8 cellular contexts compared by ENCODE assay signal in the genomic region with DNA sequence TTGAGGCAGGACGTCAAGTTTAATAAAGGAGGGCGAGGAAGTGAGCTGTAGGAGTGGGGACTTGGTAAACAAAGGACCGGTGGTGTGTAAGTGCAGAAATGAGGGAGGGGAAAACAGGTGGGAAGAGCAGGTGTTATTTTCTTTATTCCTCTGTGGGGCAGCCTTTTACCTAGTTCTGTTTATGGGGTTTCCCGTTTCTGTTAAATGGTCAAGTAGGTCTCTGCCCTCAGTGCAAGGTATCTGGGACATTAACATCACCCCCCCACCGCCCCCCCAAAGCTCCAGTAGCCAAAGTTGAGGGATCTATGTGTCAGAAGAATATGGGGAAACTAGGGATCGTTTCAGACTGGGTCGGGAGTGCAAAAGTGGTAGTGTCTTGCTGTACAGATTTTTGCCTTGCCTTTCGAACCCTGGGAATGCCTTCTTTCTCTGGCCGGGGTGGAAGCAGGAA. TPM values are rescaled to one million over a fixed set of nuclear protein-coding genes. Genes with fewer than 3 reads are reported as not detected.
DNase-seq lines count a peak whose midpoint lies in the region; FAIRE-seq and TF ChIP-seq lines count a peak whose summit lies in the region.

No MANE protein-coding gene starts in this region.

- POLR2A ChIA-PET in HEK293 (lab: Yijun Ruan, JAX) = interaction anchor here (1.2 to 1.3 kb wide), 2 partner anchors 40 to 98 kb away, joined by 3 read pairs; no protein-coding TSS in a partner anchor

- H3K9me3 Mint-ChIP-seq in activated T-helper 2 cell treated with anti-CD3 and anti-CD28 coated beads, Interferon-gamma antibody, Interleukin-2, Interleukin-4, amounts not matched to agents 10 μg/mL and 5 μg/mL and 100 μg/mL, durations not matched to agents 14 hours and 24 hours and 36 hours = peaks cover 7% of the 10 kb centered on the region

- DNase-seq in activated T-helper 2 cell treated with anti-CD3 and anti-CD28 coated beads, Interferon-gamma antibody, Interleukin-2, Interleukin-4, amounts not matched to agents 10 μg/mL and 5 μg/mL and 100 μg/mL, durations not matched to agents 14 hours and 24 hours and 36 hours (ENCODE audit: low spot score) = no peak
- no peak for DNase-seq in kidney
- no peak for DNase-seq in tibial nerve (ENCODE audit: low spot score in 2 of 2)
- no peak for DNase-seq in stimulated activated CD8-positive, alpha-beta memory T cell treated with anti-CD3 and anti-CD28 coated beads, Interleukin-4, amount 100 ng/mL, for 48 hours
- no peak for DNase-seq in NOMO-1 treated with dmso at 0.1 percent for 144 hours (lab: John Stamatoyannopoulos, UW; ENCODE audit: unreplicated experiment)
- no peak for DNase-seq in NK-92 (lab: John Stamatoyannopoulos, UW; ENCODE audit: unreplicated experiment)

- no peak for TF ChIP-seq EP300 in tibial nerve (IDR thresholded peaks at IDR 0.05)

- H3K9me3 ChIP-seq in BLaER1 = no peaks in the 10 kb centered on the region
- no peaks in the 10 kb centered on the region for H3K9me3 ChIP-seq in HEK293 (ENCODE audit: control insufficient read depth, insufficient read depth, low read depth, low read length)
- H3K9me3 ChIP-seq in kidney (ENCODE audit: control insufficient read depth in 1 of 2, low read length in 2 of 2) = no peaks in the 10 kb centered on the region
- H3K9me3 ChIP-seq in tibial nerve = no peaks in the 10 kb centered on the region

- H3K36me3 ChIP-seq in BLaER1 = no peaks in the 10 kb centered on the region
- no peaks in the 10 kb centered on the region for H3K36me3 ChIP-seq in HEK293 (ENCODE audit: control insufficient read depth in 2 of 2, insufficient read depth in 1 of 2, low read length in 2 of 2)
- H3K36me3 ChIP-seq in kidney (ENCODE audit: control insufficient read depth in 1 of 2, insufficient read depth in 2 of 2, low read length in 2 of 2) = no peaks in the 10 kb centered on the region
- no peaks in the 10 kb centered on the region for H3K36me3 ChIP-seq in tibial nerve

- H3K4me2 ChIP-seq in BLaER1 = peak overlapping the region; percentile 84

- H3K4me3 ChIP-seq in BLaER1 = peak overlapping the region; percentile 71
- peak overlapping the region; percentile 42 for H3K4me3 ChIP-seq in HEK293 (ENCODE audit: low read depth, low read length)
- H3K4me3 ChIP-seq in kidney (ENCODE audit: low read length in 2 of 2) = peak overlapping the region; percentile 65 to 79
- peak overlapping the region; percentile 39 to 67 (median 60) for H3K4me3 ChIP-seq in tibial nerve

- CTCF ChIA-PET in HEK293 (lab: Yijun Ruan, JAX) = interaction anchor here (1.1 to 1.2 kb wide), 2 partner anchors 21 to 160 kb away, joined by 3 read pairs; no protein-coding TSS in a partner anchor

- 2 to 3% methylated on average over 9 of the region's 9 CpGs for WGBS in tibial nerve, 2 donors

- H4K20me1 ChIP-seq in BLaER1 = peaks cover 46% of the 10 kb centered on the region

- no peak for FAIRE-seq in kidney (lab: Jason Lieb, UNC)

- H3K4me3 Mint-ChIP-seq in activated T-helper 2 cell treated with anti-CD3 and anti-CD28 coated beads, Interferon-gamma antibody, Interleukin-2, Interleukin-4, amounts not matched to agents 10 μg/mL and 5 μg/mL and 100 μg/mL, durations not matched to agents 14 hours and 24 hours and 36 hours (ENCODE audit: low read depth) = peak overlapping the region; percentile 88

- peak overlapping the region; percentile 87 for H3K27ac Mint-ChIP-seq in activated T-helper 2 cell treated with anti-CD3 and anti-CD28 coated beads, Interferon-gamma antibody, Interleukin-2, Interleukin-4, amounts not matched to agents 10 μg/mL and 5 μg/mL and 100 μg/mL, durations not matched to agents 14 hours and 24 hours and 36 hours

- intact Hi-C loops in activated T-helper 2 cell treated with anti-CD3 and anti-CD28 coated beads, Interferon-gamma antibody, Interleukin-2, Interleukin-4, amounts not matched to agents 10 μg/mL and 5 μg/mL and 100 μg/mL, durations not matched to agents 14 hours and 24 hours and 36 hours (cut with micrococcal nuclease) = loop anchor here (2.0 to 5.0 kb wide), 3 partner anchors 36 to 430 kb away; partner anchors contain the start of genes CHP1 and EXD1
- intact Hi-C loops in kidney (cut with DNase I) = no loop called here

- H3K4me1 ChIP-seq in BLaER1 (peaks cover 33% of the 10 kb centered on the region), HEK293 (ENCODE audit: control insufficient read depth, insufficient read depth, low read length) (peaks cover 8% of the 10 kb centered on the region), kidney (ENCODE audit: control insufficient read depth in 1 of 2, insufficient read depth in 1 of 2, low read depth in 1 of 2, low read length in 2 of 2) (peaks cover 4 to 14% of the 10 kb centered on the region in 2 donors), tibial nerve (peaks cover 0 to 37% (median 18%) of the 10 kb centered on the region in 4 donors)

- H3K4me1 Mint-ChIP-seq in activated T-helper 2 cell treated with anti-CD3 and anti-CD28 coated beads, Interferon-gamma antibody, Interleukin-2, Interleukin-4, amounts not matched to agents 10 μg/mL and 5 μg/mL and 100 μg/mL, durations not matched to agents 14 hours and 24 hours and 36 hours (ENCODE audit: low read depth) = peaks cover 32% of the 10 kb centered on the region

- TF ChIP-seq CTCF in HEK293 (tag by site-specific recombination; IDR thresholded peaks at IDR 0.05) (no peak), kidney (IDR thresholded peaks at IDR 0.05; ENCODE audit: borderline replicate concordance, extremely low read depth, insufficient read depth) (no peak), tibial nerve (IDR thresholded peaks at IDR 0.05) (no peak)

- H3K27ac ChIP-seq in BLaER1 (peak overlapping the region; percentile 85), HEK293 (ENCODE audit: extremely low read depth, low read depth, low read length) (peak overlapping the region; percentile 51), kidney (ENCODE audit: low read depth in 2 of 2, low read length in 2 of 2) (peak overlapping the region in 1 of 2 donors; percentile 71), tibial nerve (peak overlapping the region; percentile 6 to 89 (median 86))

- peaks cover 14% of the 10 kb centered on the region for H3K36me3 Mint-ChIP-seq in activated T-helper 2 cell treated with anti-CD3 and anti-CD28 coated beads, Interferon-gamma antibody, Interleukin-2, Interleukin-4, amounts not matched to agents 10 μg/mL and 5 μg/mL and 100 μg/mL, durations not matched to agents 14 hours and 24 hours and 36 hours (ENCODE audit: low read depth)

- no peak for TF ChIP-seq POLR2A in tibial nerve (IDR thresholded peaks at IDR 0.05)

- H3K27me3 Mint-ChIP-seq in activated T-helper 2 cell treated with anti-CD3 and anti-CD28 coated beads, Interferon-gamma antibody, Interleukin-2, Interleukin-4, amounts not matched to agents 10 μg/mL and 5 μg/mL and 100 μg/mL, durations not matched to agents 14 hours and 24 hours and 36 hours (ENCODE audit: low read depth) = peaks cover 20% of the 10 kb centered on the region

- H3K9ac ChIP-seq in BLaER1 (peak overlapping the region; percentile 77), kidney (ENCODE audit: low read length in 2 of 2) (peak overlapping the region in 1 of 2 donors; percentile 37)

- H3K27me3 ChIP-seq in BLaER1 (no peaks in the 10 kb centered on the region), tibial nerve (no peaks in the 10 kb centered on the region)

TF ChIP-seq in HEK293, 187 proteins besides CTCF, POLR2A, EP300 and RAD21 (continues in another document):
- TF ChIP-seq ZNF654 (tag by site-specific recombination; IDR thresholded peaks at IDR 0.05; ENCODE audit: low read depth) = no peak
- TF ChIP-seq KLF16 (tag by site-specific recombination; IDR thresholded peaks at IDR 0.05) = no peak
- TF ChIP-seq ZNF777 (tag by site-specific recombination; IDR thresholded peaks at IDR 0.05; ENCODE audit: borderline replicate concordance) = no peak
- TF ChIP-seq SCRT1 (tag by site-specific recombination; IDR thresholded peaks at IDR 0.05; ENCODE audit: borderline replicate concordance) = peak; percentile 71; the same call in 1 of the 2 replicates
- no peak for TF ChIP-seq ZSCAN5A (tag by site-specific recombination; IDR thresholded peaks at IDR 0.05)
- peak; percentile 81 for TF ChIP-seq ZNF341 (tag by site-specific recombination; IDR thresholded peaks at IDR 0.05; ENCODE audit: low read depth)
- TF ChIP-seq ZNF221 (tag by site-specific recombination; IDR thresholded peaks at IDR 0.05; ENCODE audit: borderline replicate concordance) = no peak
- no peak for TF ChIP-seq SETDB1 (IDR thresholded peaks at IDR 0.05; ENCODE audit: insufficient read length, low read length)

RNA-seq across cellular contexts. Expression of gene MGA, which starts 0.9 kb away (rescaled TPM):
- 37.7 and 38.2 TPM in 2 replicates for total RNA-seq in activated T-helper 2 cell treated with anti-CD3 and anti-CD28 coated beads, Interferon-gamma antibody, Interleukin-2, Interleukin-4, amounts not matched to agents 10 μg/mL and 5 μg/mL and 100 μg/mL, durations not matched to agents 14 hours and 24 hours and 36 hours
- 40.1 TPM for total RNA-seq in kidney
- 1.9 TPM for polyA plus RNA-seq in kidney (ENCODE audit: insufficient read depth, low read depth, low replicate concordance)
- 10 to 100 TPM; 29.7 to 53.8 (median 31.7) TPM for total RNA-seq in tibial nerve
